33 cellular contexts compared by ENCODE assay signal in genomic region chr7:50528266-50529092, GRCh38. TPM values are rescaled to one million over a fixed set of nuclear protein-coding genes. Genes with fewer than 3 reads are reported as not detected.
DNase-seq lines count a peak whose midpoint lies in the region; ATAC-seq, FAIRE-seq and TF ChIP-seq lines count a peak whose summit lies in the region.
"Had no signal": no experiment of that assay in that cellular context is flagged by ENCODE, and none has a peak within 500 bp of the region (broad histone marks: within the 10 kb centered on the region; RNA-seq: fewer than 3 reads in every experiment).

No MANE protein-coding gene starts in this region.

- TF ChIP-seq CTCF in Caco-2 (IDR thresholded peaks at IDR 0.05; ENCODE audit: insufficient read depth in 1 of 2, low read depth in 1 of 2, low read length in 1 of 2, severe bottlenecking in 1 of 2, unreplicated experiment in 1 of 2) (no peak), pancreas (IDR thresholded peaks at IDR 0.05) (no peak), gastroesophageal sphincter (IDR thresholded peaks at IDR 0.05) (no peak)

- peak overlapping the region; percentile 60 for H3K4me3 Mint-ChIP-seq in Caco-2 (ENCODE audit: unreplicated experiment)
- H3K4me3 Mint-ChIP-seq: CD8-positive, alpha-beta memory T cell; natural killer cell treated with Interleukin-12 subunit alpha and Interleukin-12 subunit beta and Interleukin-15 and Interleukin-18, amount 100 ng/mL, for 72 hours had no signal

- peaks cover 2% of the 10 kb centered on the region for H3K9me3 ChIP-seq in Caco-2
- no peaks in the 10 kb centered on the region for H3K9me3 ChIP-seq in pancreas
- H3K9me3 ChIP-seq in gastroesophageal sphincter = no peaks in the 10 kb centered on the region
- H3K9me3 ChIP-seq: BE2C, SK-N-SH had no signal

- no peak overlapping the region for H3K4me3 ChIP-seq in Caco-2 (ENCODE audit: low read depth, low read length)
- H3K4me3 ChIP-seq in pancreas = no peak overlapping the region
- no peak overlapping the region for H3K4me3 ChIP-seq in gastroesophageal sphincter
- H3K4me3 ChIP-seq: smooth muscle cell had no signal

- peak; percentile 70 to 77 for DNase-seq in Caco-2
- peak; percentile 47 for DNase-seq in NCI-H2081 treated with DMSO at 0.1 percent for 48 hours (lab: John Stamatoyannopoulos, UW)
- DNase-seq in left lobe of liver (ENCODE audit: low spot score) = peak; percentile 55
- peak in 1 of 6 donors; percentile 33 for DNase-seq in pancreas
- no peak for DNase-seq in posterior vena cava (ENCODE audit: low spot score)
- DNase-seq in cortex of kidney (lab: John Stamatoyannopoulos, UW) = no peak
- DNase-seq: ACHN; activated CD4-positive, alpha-beta T cell treated with anti-CD3 and anti-CD28 coated beads, Interleukin-2, amount 50 U/mL, for 4 hours; activated T-cell treated with anti-CD3 and anti-CD28 coated beads, Interleukin-2, amount 50 U/mL, for 48 hours; BE2C; CD8-positive, alpha-beta memory T cell; central memory CD4-positive, alpha-beta T cell; DMS 273 treated with DMSO at 0.1 percent for 48 hours; islet precursor cell; Kasumi-1; NCI-H1436; NCI-H446 treated with DMSO at 0.1 percent for 48 hours; retina; SK-N-SH; stimulated activated naive CD4-positive, alpha-beta T cell had no signal

- peak overlapping the region; percentile 93 for H3K27ac Mint-ChIP-seq in Caco-2 (ENCODE audit: unreplicated experiment)
- H3K27ac Mint-ChIP-seq: CD8-positive, alpha-beta memory T cell; natural killer cell treated with Interleukin-12 subunit alpha and Interleukin-12 subunit beta and Interleukin-15 and Interleukin-18, amount 100 ng/mL, for 72 hours had no signal

- no peaks in the 10 kb centered on the region for H3K27me3 Mint-ChIP-seq in Caco-2 (ENCODE audit: insufficient read depth, unreplicated experiment)

- ATAC-seq in left lobe of liver = peak; percentile 94
- peak; percentile 59 to 89 (median 74) for ATAC-seq in pancreas
- ATAC-seq in gastroesophageal sphincter = no peak
- ATAC-seq: activated CD4-positive, CD25-positive, alpha-beta regulatory T cell treated with anti-CD3 and anti-CD28 coated beads, Interleukin-2, amount 50 U/mL, for 24 hours; esophagus mucosa; HCT116; natural killer cell treated with Interleukin-12 subunit alpha and Interleukin-12 subunit beta and Interleukin-15 and Interleukin-18, amount 100 ng/mL, for 72 hours had no signal

- H3K4me1 ChIP-seq in Caco-2 = peaks cover 52% of the 10 kb centered on the region
- H3K4me1 ChIP-seq in pancreas = peaks cover 0 to 24% (median 9%) of the 10 kb centered on the region in 3 donors
- no peaks in the 10 kb centered on the region for H3K4me1 ChIP-seq in gastroesophageal sphincter

- CTCF ChIA-PET in Caco-2 (lab: Charles Lee) = interaction anchor here (1.4 kb wide), 1 partner anchor 37 kb away, joined by 4 read pairs; the partner anchor contains the start of gene DDC

- no peak for TF ChIP-seq POLR2A in gastroesophageal sphincter (IDR thresholded peaks at IDR 0.05)

- H3K27me3 ChIP-seq in Caco-2 (replicated peaks; ENCODE audit: control insufficient read depth, insufficient read depth, low read length) (no peaks in the 10 kb centered on the region), pancreas (no peaks in the 10 kb centered on the region), gastroesophageal sphincter (peaks cover 25% of the 10 kb centered on the region)
- H3K27me3 ChIP-seq: BE2C had no signal

- TF ChIP-seq EP300 in gastroesophageal sphincter (IDR thresholded peaks at IDR 0.05) = no peak

- intact Hi-C loops in Caco-2 (cut with micrococcal nuclease; ENCODE audit: unreplicated experiment) = loop anchor here (2.0 to 5.0 kb wide), 2 partner anchors 24 to 101 kb away; no protein-coding TSS in a partner anchor
- intact Hi-C loops in pancreas (cut with DNase I) = no loop called here
- intact Hi-C loops in posterior vena cava (cut with DNase I) = no loop called here

- no peak overlapping the region for H3K27ac ChIP-seq in pancreas
- no peak overlapping the region for H3K27ac ChIP-seq in gastroesophageal sphincter
- H3K27ac ChIP-seq: RWPE1 had no signal

- H3K36me3 Mint-ChIP-seq in Caco-2 (ENCODE audit: insufficient read depth, unreplicated experiment) = peaks cover 32% of the 10 kb centered on the region
- H3K36me3 Mint-ChIP-seq: CD8-positive, alpha-beta memory T cell; natural killer cell treated with Interleukin-12 subunit alpha and Interleukin-12 subunit beta and Interleukin-15 and Interleukin-18, amount 100 ng/mL, for 72 hours had no signal

- no TSS peak for BruUV-seq in Caco-2 (replicated peaks; lab: Mats Ljungman, UMichigan)

- H3K36me3 ChIP-seq in Caco-2 (ENCODE audit: control insufficient read depth, insufficient read depth, low read length) (peaks cover 3% of the 10 kb centered on the region), pancreas (no peaks in the 10 kb centered on the region), gastroesophageal sphincter (no peaks in the 10 kb centered on the region)

- 25 to 29% methylated on average over 11 of the region's 11 CpGs for WGBS in pancreas, 2 donors
- WGBS in gastroesophageal sphincter (ENCODE audit: low coverage in 1 of 2), 2 donors = 43 to 69% methylated on average over 3 to 9 of the region's 11 CpGs

- POLR2A ChIA-PET in Caco-2 (lab: Charles Lee) = interaction anchor here (1.2 kb wide), 1 partner anchor 37 kb away, joined by 3 read pairs; the partner anchor contains the start of gene DDC

- peaks cover 11% of the 10 kb centered on the region for H3K9me3 Mint-ChIP-seq in Caco-2 (ENCODE audit: unreplicated experiment)
- H3K9me3 Mint-ChIP-seq: CD8-positive, alpha-beta memory T cell; natural killer cell treated with Interleukin-12 subunit alpha and Interleukin-12 subunit beta and Interleukin-15 and Interleukin-18, amount 100 ng/mL, for 72 hours had no signal

- FAIRE-seq in pancreas (lab: Jason Lieb, UNC) = no peak
- FAIRE-seq: GM12891 had no signal

- H3K4me1 Mint-ChIP-seq in Caco-2 (ENCODE audit: low read depth, unreplicated experiment) = peaks cover 37% of the 10 kb centered on the region
- H3K4me1 Mint-ChIP-seq: CD8-positive, alpha-beta memory T cell had no signal

RNA-seq across cellular contexts. Expression of gene DDC, which starts 36.7 kb away (rescaled TPM):
- total RNA-seq in Caco-2 (2022) (75.9 and 87.0 TPM in 2 replicates), left lobe of liver (48.6 TPM), pancreas (10 to 100 TPM in 3 of 6 donors, 1 to 10 TPM in 3; 2.7 to 18.1 (median 12.0) TPM), gastroesophageal sphincter (not detected), posterior vena cava (not detected)
- 10 to 100 TPM in 1 of 2 donors, 1 to 10 TPM in 1; 6.2 to 25.2 TPM for polyA plus RNA-seq in pancreas
- total RNA-seq: CD8-positive, alpha-beta memory T cell; esophagus mucosa; fibroblast of villous mesenchyme; lung microvascular endothelial cell; mononuclear cell; natural killer cell treated with Interleukin-12 subunit alpha and Interleukin-12 subunit beta and Interleukin-15 and Interleukin-18, amount 100 ng/mL, for 72 hours; osteocyte; smooth muscle cell; T-helper 1 cell treated with Interleukin-12 subunit alpha and Interleukin-12 subunit beta and Interleukin-4 antibody, amounts not matched to agents 30 ng/mL and 1 ng/mL, for 36 hours had no signal
- polyA plus RNA-seq: CD8-positive, alpha-beta memory T cell; smooth muscle cell had no signal

Comparison
In these comparisons a context has a peak if more than half of its experiments do, and no peak if none do; other contexts are left out.
1. DNase-seq: peak in Caco-2 (2 of 2), NCI-H2081 treated with DMSO at 0.1 percent for 48 hours (single experiment) and left lobe of liver (single experiment); none in posterior vena cava (single experiment) and cortex of kidney (single experiment).